ENCODE assay signal across 11 cellular contexts in the genomic region with DNA sequence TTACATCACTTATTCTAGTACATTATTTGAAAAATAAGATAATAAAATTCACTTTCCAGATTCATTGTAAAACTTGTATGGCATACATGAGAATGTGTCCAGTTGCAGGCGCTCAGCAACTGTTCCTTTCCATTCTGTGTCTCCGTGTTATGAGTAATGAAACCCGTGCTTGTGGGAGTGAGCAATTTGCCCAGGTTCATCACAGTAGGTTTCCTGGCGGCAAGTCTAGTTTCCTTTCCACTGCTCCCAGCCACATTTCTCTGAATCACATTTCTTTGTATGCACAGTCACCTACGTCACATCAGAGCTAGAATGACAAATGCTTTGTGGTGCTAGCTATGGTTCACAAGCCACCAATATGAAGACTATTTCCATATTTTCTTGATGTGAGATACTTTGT. TPM values are rescaled to one million over a fixed set of nuclear protein-coding genes. Genes with fewer than 3 reads are reported as not detected.
DNase-seq lines count a peak whose midpoint lies in the region; ATAC-seq, FAIRE-seq and TF ChIP-seq lines count a peak whose summit lies in the region.
"Had no signal": no experiment of that assay in that cellular context is flagged by ENCODE, and none has a peak within 500 bp of the region (broad histone marks: within the 10 kb centered on the region; RNA-seq: fewer than 3 reads in every experiment).

No MANE protein-coding gene starts in this region.

- H3K36me3 ChIP-seq in mucosa of descending colon (ENCODE audit: low read depth), result no peaks in the 10 kb centered on the region
- H3K36me3 ChIP-seq: neutrophil had no signal

- POLR2A ChIA-PET in activated CD4-positive, alpha-beta T cell treated with anti-CD3 and anti-CD28 coated beads, Interleukin-2, amount 10 ng/mL, durations not matched to agents 7 days and 5 days (lab: Charles Lee), result interaction anchor here (0.7 to 1.0 kb wide), 3 partner anchors 28 to 166 kb away, joined by 3 to 4 read pairs (median 3); partner anchors contain the start of gene MOCS2

- H3K27me3 Mint-ChIP-seq in activated CD4-positive, alpha-beta T cell treated with anti-CD3 and anti-CD28 coated beads, Interleukin-2, amount 10 ng/mL, durations not matched to agents 7 days and 5 days, result peaks cover 7% of the 10 kb centered on the region

- peaks cover 54% of the 10 kb centered on the region for H3K36me3 Mint-ChIP-seq in activated CD4-positive, alpha-beta T cell treated with anti-CD3 and anti-CD28 coated beads, Interleukin-2, amount 10 ng/mL, durations not matched to agents 7 days and 5 days (ENCODE audit: low read depth)

- H3K9me3 Mint-ChIP-seq in activated CD4-positive, alpha-beta T cell treated with anti-CD3 and anti-CD28 coated beads, Interleukin-2, amount 10 ng/mL, durations not matched to agents 7 days and 5 days, result no peaks in the 10 kb centered on the region

- H3K27ac Mint-ChIP-seq in activated CD4-positive, alpha-beta T cell treated with anti-CD3 and anti-CD28 coated beads, Interleukin-2, amount 10 ng/mL, durations not matched to agents 7 days and 5 days, result peak overlapping the region; percentile 71

- H3K4me3 Mint-ChIP-seq in activated CD4-positive, alpha-beta T cell treated with anti-CD3 and anti-CD28 coated beads, Interleukin-2, amount 10 ng/mL, durations not matched to agents 7 days and 5 days, result no peak overlapping the region

- H3K4me1 Mint-ChIP-seq in activated CD4-positive, alpha-beta T cell treated with anti-CD3 and anti-CD28 coated beads, Interleukin-2, amount 10 ng/mL, durations not matched to agents 7 days and 5 days, result peaks cover 28% of the 10 kb centered on the region

- ATAC-seq in GM18907 (IDR thresholded peaks at IDR 0.05; ENCODE audit: unreplicated experiment) (no peak), GM18861 (IDR thresholded peaks at IDR 0.05; ENCODE audit: unreplicated experiment) (no peak), mucosa of descending colon (no peak)
- ATAC-seq: HepG2 had no signal

- no peak overlapping the region for H3K4me3 ChIP-seq in choroid plexus epithelial cell (ENCODE audit: low read depth, low read length)
- H3K4me3 ChIP-seq in mucosa of descending colon, result no peak overlapping the region

- H3K9me3 ChIP-seq in mucosa of descending colon, result no peaks in the 10 kb centered on the region
- H3K9me3 ChIP-seq: neutrophil had no signal

- TF ChIP-seq POLR2A in H54 (IDR thresholded peaks at IDR 0.05; ENCODE audit: low read depth, low read length), result no peak

- TF ChIP-seq CTCF in choroid plexus epithelial cell (conservative IDR thresholded peaks at IDR 0.05; ENCODE audit: low read depth, low read length) (no peak), mucosa of descending colon (IDR thresholded peaks at IDR 0.05) (no peak)

- DNase-seq in H54 (ENCODE audit: insufficient read length, low spot score) (peak; percentile 11), choroid plexus epithelial cell (ENCODE audit: low read depth) (peak; percentile 96), NCI-H510A (lab: John Stamatoyannopoulos, UW) (no peak), mucosa of descending colon (no peak)
- DNase-seq in activated CD4-positive, alpha-beta T cell treated with anti-CD3 and anti-CD28 coated beads, Interleukin-2, amount 10 ng/mL, durations not matched to agents 7 days and 5 days, result peak; percentile 68
- DNase-seq in stimulated activated CD4-positive, alpha-beta T cell treated with anti-CD3 and anti-CD28 coated beads, TNF-alpha, amount 100 ng/mL, for 1 hour (ENCODE audit: low read depth in 3 of 3, low spot score in 1 of 3), result peak in 2 of 3 donors; percentile 2 to 9
- DNase-seq: NCI-H774 had no signal

- intact Hi-C loops in mucosa of descending colon (cut with DNase I, micrococcal nuclease), result no loop called here

- no peaks in the 10 kb centered on the region for H3K4me1 ChIP-seq in mucosa of descending colon (ENCODE audit: low read depth)

- CTCF ChIA-PET in activated CD4-positive, alpha-beta T cell treated with anti-CD3 and anti-CD28 coated beads, Interleukin-2, amount 10 ng/mL, durations not matched to agents 7 days and 5 days (lab: Charles Lee), result interaction anchor here (0.7 to 1.8 kb wide), 6 partner anchors 18 to 78 kb away, joined by 3 to 11 read pairs (median 4); no protein-coding TSS in a partner anchor

- peak; percentile 100 for FAIRE-seq in H54 (lab: Jason Lieb, UNC)
- FAIRE-seq: HepG2 had no signal

RNA-seq across cellular contexts. Expression of gene MOCS2, which starts 39.9 kb away (rescaled TPM):
- 10 to 100 TPM; 24.3 to 25.0 TPM for total RNA-seq in activated CD4-positive, alpha-beta T cell treated with anti-CD3 and anti-CD28 coated beads, Interleukin-2, amount 10 ng/mL, durations not matched to agents 7 days and 5 days
- 10 to 100 TPM; 16.7 to 48.7 (median 28.9) TPM for total RNA-seq in mucosa of descending colon

Comparison
In these comparisons a context has a peak if more than half of its experiments do, and no peak if none do; other contexts are left out.
1. DNase-seq: peak in H54 (single experiment), activated CD4-positive, alpha-beta T cell treated with anti-CD3 and anti-CD28 coated beads, Interleukin-2, amount 10 ng/mL, durations not matched to agents 7 days and 5 days (single experiment), choroid plexus epithelial cell (single experiment) and stimulated activated CD4-positive, alpha-beta T cell treated with anti-CD3 and anti-CD28 coated beads, TNF-alpha, amount 100 ng/mL, for 1 hour (2 of 3); none in NCI-H510A (single experiment) and mucosa of descending colon (0 of 3).